ENCODE assay signal across 19 cellular contexts in genomic region chr7:16921151-16921550, GRCh38. TPM values are rescaled to one million over a fixed set of nuclear protein-coding genes. Genes with fewer than 3 reads are reported as not detected.
"Had no signal": no experiment of that assay in that cellular context is flagged by ENCODE, and none has a peak within 500 bp of the region (broad histone marks: within the 10 kb centered on the region; RNA-seq: fewer than 3 reads in every experiment).

No MANE protein-coding gene starts in this region.

- H3K4me3 ChIP-seq: dorsolateral prefrontal cortex, smooth muscle cell had no signal

- H3K4me1 Mint-ChIP-seq: T-helper 17 cell had no signal

- H3K27me3 ChIP-seq: dorsolateral prefrontal cortex had no signal

- DNase-seq: activated CD4-positive, alpha-beta T cell treated with anti-CD3 and anti-CD28 coated beads, Interleukin-2, amount 50 U/mL, for 4 hours; activated CD4-positive, CD25-positive, alpha-beta regulatory T cell; activated effector memory CD4-positive, alpha-beta T cell treated with anti-CD3 and anti-CD28 coated beads, Interleukin-2, amount 50 U/mL, for 16 hours; activated T-cell treated with anti-CD3 and anti-CD28 coated beads, Interleukin-2, amount 50 U/mL, for 1 hour; cerebellar nuclear complex; dorsolateral prefrontal cortex; head of caudate nucleus; left ventricle myocardium superior; naive B cell; stimulated activated naive B cell treated with anti-CD40 and anti-IgM and Interleukin-4, amounts not matched to agents 10 μg/mL and 1 μg/mL and 100 μg/mL, for 72 hours; T-helper 17 cell; trophoblast cell had no signal

- H3K27ac Mint-ChIP-seq: activated naive CD8-positive, alpha-beta T cell; progenitor cell of endocrine pancreas; stimulated activated naive B cell treated with anti-CD40 and anti-IgM and Interleukin-4, amounts not matched to agents 10 μg/mL and 1 μg/mL and 100 μg/mL, for 72 hours; T-helper 17 cell had no signal

- H3K4me3 Mint-ChIP-seq: activated naive CD8-positive, alpha-beta T cell; naive B cell; stimulated activated naive B cell treated with anti-CD40 and anti-IgM and Interleukin-4, amounts not matched to agents 10 μg/mL and 1 μg/mL and 100 μg/mL, for 72 hours; T-helper 17 cell had no signal

- H3K27me3 Mint-ChIP-seq: activated naive CD8-positive, alpha-beta T cell; progenitor cell of endocrine pancreas; T-helper 17 cell had no signal

- FAIRE-seq: islet of Langerhans had no signal

- H3K27ac ChIP-seq: dorsolateral prefrontal cortex had no signal

- H3K36me3 Mint-ChIP-seq: naive B cell; stimulated activated naive B cell treated with anti-CD40 and anti-IgM and Interleukin-4, amounts not matched to agents 10 μg/mL and 1 μg/mL and 100 μg/mL, for 72 hours had no signal

- H3K9me3 Mint-ChIP-seq: naive B cell; stimulated activated naive B cell treated with anti-CD40 and anti-IgM and Interleukin-4, amounts not matched to agents 10 μg/mL and 1 μg/mL and 100 μg/mL, for 72 hours had no signal

RNA-seq across cellular contexts. Expression of gene AGR3, which starts 39.4 kb away (rescaled TPM):
- total RNA-seq: dorsolateral prefrontal cortex, esophagus mucosa, fibroblast of villous mesenchyme, left ventricle myocardium superior, right cardiac atrium, smooth muscle cell, T-helper 17 cell had no signal
- polyA plus RNA-seq: right cardiac atrium, smooth muscle cell had no signal
